ENCODE assay signal across 8 cellular contexts in genomic region chr7:157318015-157318706, GRCh38. TPM values are rescaled to one million over a fixed set of nuclear protein-coding genes. Genes with fewer than 3 reads are reported as not detected.
A peak's percentile ranks its signal among the peaks of the same experiment; 100 is the strongest.
DNase-seq lines count a peak whose midpoint lies in the region; ATAC-seq and TF ChIP-seq lines count a peak whose summit lies in the region.

No MANE protein-coding gene starts in this region.

- H4K20me1 ChIP-seq in Loucy (ENCODE audit: insufficient read depth, low read length, poor library complexity, severe bottlenecking), result no peaks in the 10 kb centered on the region

- H3K27me3 Mint-ChIP-seq in endothelial cell (ENCODE audit: unreplicated experiment), result peaks cover 1% of the 10 kb centered on the region

- H3K4me3 ChIP-seq in Loucy (ENCODE audit: low read length, poor library complexity, severe bottlenecking) (no peak overlapping the region), stomach (no peak overlapping the region), sigmoid colon (no peak overlapping the region), SJCRH30 (no peak overlapping the region)

- no peaks in the 10 kb centered on the region for H3K9me2 ChIP-seq in Loucy (replicated peaks; ENCODE audit: low read depth, low read length)

- peak overlapping the region; percentile 42 for H3K9ac ChIP-seq in Loucy (ENCODE audit: low read depth, low read length, poor library complexity, severe bottlenecking)

- H3K79me2 ChIP-seq in Loucy (ENCODE audit: insufficient read depth, low read length), result no peaks in the 10 kb centered on the region

- H3K36me3 Mint-ChIP-seq in endothelial cell (ENCODE audit: low read depth, unreplicated experiment), result peaks cover 4% of the 10 kb centered on the region

- ATAC-seq in GM21619 (IDR thresholded peaks at IDR 0.05; ENCODE audit: unreplicated experiment), result peak; percentile 72

- H2AFZ ChIP-seq in Loucy (ENCODE audit: low read length), result peak overlapping the region; percentile 81

- no peak overlapping the region for H3K4me3 Mint-ChIP-seq in endothelial cell (ENCODE audit: unreplicated experiment)

- no peaks in the 10 kb centered on the region for H3K9me3 ChIP-seq in Loucy (ENCODE audit: insufficient read depth, low read depth, low read length)
- no peaks in the 10 kb centered on the region for H3K9me3 ChIP-seq in stomach
- no peaks in the 10 kb centered on the region for H3K9me3 ChIP-seq in sigmoid colon
- no peaks in the 10 kb centered on the region for H3K9me3 ChIP-seq in SJCRH30 (replicated peaks)

- TF ChIP-seq CTCF in Loucy (conservative IDR thresholded peaks at IDR 0.05; ENCODE audit: low read length), result no peak
- TF ChIP-seq CTCF in endothelial cell (IDR thresholded peaks at IDR 0.05; ENCODE audit: unreplicated experiment), result no peak
- TF ChIP-seq CTCF in stomach (IDR thresholded peaks at IDR 0.05), result no peak
- TF ChIP-seq CTCF in sigmoid colon (IDR thresholded peaks at IDR 0.05), result no peak

- DNase-seq in GM03348 (ENCODE audit: low spot score), result peak; percentile 43
- no peak for DNase-seq in endothelial cell (ENCODE audit: low spot score)
- DNase-seq in stomach, result peak; percentile 29
- DNase-seq in sigmoid colon, result no peak
- no peak for DNase-seq in NCI-H1436 (lab: John Stamatoyannopoulos, UW)
- DNase-seq in SJCRH30, result no peak

- intact Hi-C loops in stomach (cut with DNase I; ENCODE audit: low total_unique reads), result no loop called here
- intact Hi-C loops in sigmoid colon (cut with DNase I), result no loop called here

- H3K4me1 Mint-ChIP-seq in endothelial cell (ENCODE audit: unreplicated experiment), result peaks cover 8% of the 10 kb centered on the region

- no peaks in the 10 kb centered on the region for H3F3A ChIP-seq in Loucy (ENCODE audit: low read depth)

- H3K4me1 ChIP-seq in Loucy (ENCODE audit: insufficient read depth, low read length, poor library complexity, severe bottlenecking), result peaks cover 27% of the 10 kb centered on the region
- H3K4me1 ChIP-seq in stomach, result no peaks in the 10 kb centered on the region
- H3K4me1 ChIP-seq in sigmoid colon, result no peaks in the 10 kb centered on the region
- peaks cover 13% of the 10 kb centered on the region; the same call in 1 of the 2 replicates for H3K4me1 ChIP-seq in SJCRH30

- no peaks in the 10 kb centered on the region for H3K36me3 ChIP-seq in Loucy (ENCODE audit: insufficient read depth, low read length)
- H3K36me3 ChIP-seq in stomach, result no peaks in the 10 kb centered on the region
- no peaks in the 10 kb centered on the region for H3K36me3 ChIP-seq in sigmoid colon
- H3K36me3 ChIP-seq in SJCRH30, result no peaks in the 10 kb centered on the region

- no peak overlapping the region for H3K4me2 ChIP-seq in Loucy (ENCODE audit: low read depth, low read length, poor library complexity, severe bottlenecking)

- H3K27ac ChIP-seq in stomach (no peak overlapping the region), sigmoid colon (no peak overlapping the region), SJCRH30 (no peak overlapping the region)

- WGBS in stomach, 5 donors, result 62 to 70% (median 68%) methylated on average over 14 of the region's 14 CpGs
- WGBS in sigmoid colon, 2 donors, result 55 to 64% methylated on average over 14 of the region's 14 CpGs

- H3K9me3 Mint-ChIP-seq in endothelial cell (ENCODE audit: unreplicated experiment), result no peaks in the 10 kb centered on the region

- H3K27ac Mint-ChIP-seq in endothelial cell (ENCODE audit: unreplicated experiment), result peak overlapping the region; percentile 32

- no peak for TF ChIP-seq EP300 in stomach (IDR thresholded peaks at IDR 0.05)
- TF ChIP-seq EP300 in sigmoid colon (IDR thresholded peaks at IDR 0.05), result no peak

- H3K27me3 ChIP-seq in Loucy (ENCODE audit: insufficient read depth, low read length, poor library complexity, severe bottlenecking) (no peaks in the 10 kb centered on the region), stomach (no peaks in the 10 kb centered on the region), sigmoid colon (no peaks in the 10 kb centered on the region), SJCRH30 (no peaks in the 10 kb centered on the region; the same call in 1 of the 2 replicates)

- no peak for TF ChIP-seq POLR2A in stomach (IDR thresholded peaks at IDR 0.05)
- TF ChIP-seq POLR2A in sigmoid colon (IDR thresholded peaks at IDR 0.05), result no peak

RNA-seq across cellular contexts. Expression of gene DNAJB6, which starts 18.6 kb away (rescaled TPM):
- 155 TPM for total RNA-seq in endothelial cell (ENCODE audit: unreplicated experiment)
- 100 to 1,000 TPM in 2 of 5 donors, 10 to 100 TPM in 3; 48.7 to 233 (median 99.1) TPM for total RNA-seq in stomach
- polyA plus RNA-seq in stomach, result 10 to 100 TPM; 58.3 to 67.7 (median 63.1) TPM
- total RNA-seq in sigmoid colon, result 100 to 1,000 TPM; 120 to 145 (median 129) TPM
- 10 to 100 TPM; 71.5 to 93.9 (median 93.4) TPM for polyA plus RNA-seq in sigmoid colon
- 107 and 121 TPM in 2 replicates for total RNA-seq in SJCRH30 (2014; rRNA removed; shearing (Covaris generic))

Comparison
In these comparisons a context has a peak if more than half of its experiments do, and no peak if none do; other contexts are left out.
1. DNase-seq: peak in GM03348 (single experiment) and stomach (single experiment); none in endothelial cell (single experiment), sigmoid colon (single experiment), NCI-H1436 (single experiment) and SJCRH30 (0 of 2).